Comparison of ENCODE assay signal across 13 cellular contexts in genomic region chr3:177826253-177826652, GRCh38.
"Had no signal": no experiment of that assay in that cellular context is flagged by ENCODE, and none has a peak within 500 bp of the region (broad histone marks: within the 10 kb centered on the region; RNA-seq: fewer than 3 reads in every experiment).

No MANE protein-coding gene starts in this region.

- ATAC-seq: activated naive CD8-positive, alpha-beta T cell treated with anti-CD3 and anti-CD28 coated beads, Interleukin-2, amount 50 U/mL, for 24 hours; pancreas; stimulated activated effector memory CD8-positive, alpha-beta T cell treated with anti-CD3 and anti-CD28 coated beads, Interleukin-12 subunit alpha, Interleukin-12 subunit beta, amount 100 ng/mL, for 72 hours had no signal

- H3K27ac Mint-ChIP-seq: activated naive CD4-positive, alpha-beta T cell treated with anti-CD3 and anti-CD28 coated beads for 36 hours; activated naive CD8-positive, alpha-beta T cell treated with anti-CD3 and anti-CD28 coated beads, Interleukin-2, amount 50 U/mL, for 24 hours; activated T-helper 2 cell treated with anti-CD3 and anti-CD28 coated beads, Interferon-gamma antibody, Interleukin-2, Interleukin-4, amounts not matched to agents 10 μg/mL and 5 μg/mL and 100 μg/mL, durations not matched to agents 14 hours and 24 hours and 36 hours; stimulated activated effector memory CD8-positive, alpha-beta T cell treated with anti-CD3 and anti-CD28 coated beads, Interleukin-12 subunit alpha, Interleukin-12 subunit beta, amount 100 ng/mL, for 72 hours; type B pancreatic cell had no signal

- H3K9me3 Mint-ChIP-seq: activated naive CD4-positive, alpha-beta T cell treated with anti-CD3 and anti-CD28 coated beads for 36 hours; activated naive CD8-positive, alpha-beta T cell treated with anti-CD3 and anti-CD28 coated beads, Interleukin-2, amount 50 U/mL, for 24 hours; activated T-helper 2 cell treated with anti-CD3 and anti-CD28 coated beads, Interferon-gamma antibody, Interleukin-2, Interleukin-4, amounts not matched to agents 10 μg/mL and 5 μg/mL and 100 μg/mL, durations not matched to agents 14 hours and 24 hours and 36 hours; stimulated activated effector memory CD8-positive, alpha-beta T cell treated with anti-CD3 and anti-CD28 coated beads, Interleukin-12 subunit alpha, Interleukin-12 subunit beta, amount 100 ng/mL, for 72 hours; type B pancreatic cell had no signal

- H3K36me3 Mint-ChIP-seq: stimulated activated effector memory CD8-positive, alpha-beta T cell treated with anti-CD3 and anti-CD28 coated beads, Interleukin-12 subunit alpha, Interleukin-12 subunit beta, amount 100 ng/mL, for 72 hours; type B pancreatic cell had no signal

- H3K27ac ChIP-seq: left ventricle myocardium inferior, WERI-Rb-1 had no signal

- H3K9me2 ChIP-seq: SK-N-SH had no signal

- H3K27me3 ChIP-seq: pancreas had no signal

- H3K4me3 Mint-ChIP-seq: activated naive CD4-positive, alpha-beta T cell treated with anti-CD3 and anti-CD28 coated beads for 36 hours; activated naive CD8-positive, alpha-beta T cell treated with anti-CD3 and anti-CD28 coated beads, Interleukin-2, amount 50 U/mL, for 24 hours; stimulated activated effector memory CD8-positive, alpha-beta T cell treated with anti-CD3 and anti-CD28 coated beads, Interleukin-12 subunit alpha, Interleukin-12 subunit beta, amount 100 ng/mL, for 72 hours; type B pancreatic cell had no signal

- DNase-seq: activated CD4-positive, alpha-beta T cell treated with anti-CD3 and anti-CD28 coated beads, Interleukin-2, amount 50 U/mL, for 48 hours; activated naive CD4-positive, alpha-beta T cell treated with anti-CD3 and anti-CD28 coated beads for 36 hours; activated naive CD8-positive, alpha-beta T cell treated with anti-CD3 and anti-CD28 coated beads, Interleukin-2, amount 50 U/mL, for 24 hours; aorta; hypothalamus; left ventricle myocardium inferior; pancreas; SK-N-SH; T-helper 1 cell; WERI-Rb-1 had no signal

- H3K9me3 ChIP-seq: left ventricle myocardium inferior, pancreas, SK-N-SH had no signal

- H3K4me2 ChIP-seq: SK-N-SH had no signal

- H3K9ac ChIP-seq: SK-N-SH had no signal

- H3K36me3 ChIP-seq: left ventricle myocardium inferior, pancreas, WERI-Rb-1 had no signal

- H3K4me3 ChIP-seq: left ventricle myocardium inferior, pancreas had no signal

- H3K27me3 Mint-ChIP-seq: activated naive CD8-positive, alpha-beta T cell treated with anti-CD3 and anti-CD28 coated beads, Interleukin-2, amount 50 U/mL, for 24 hours; type B pancreatic cell had no signal
